23 cellular contexts compared by ENCODE assay signal in genomic region chr18:39325973-39326372, GRCh38.
DNase-seq lines count a peak whose midpoint lies in the region; ATAC-seq, FAIRE-seq and TF ChIP-seq lines count a peak whose summit lies in the region.
"Had no signal": no experiment of that assay in that cellular context is flagged by ENCODE, and none has a peak within 500 bp of the region (broad histone marks: within the 10 kb centered on the region; RNA-seq: fewer than 3 reads in every experiment).

No MANE protein-coding gene starts in this region.

- no peak overlapping the region for H3K18ac ChIP-seq in IMR-90 (ENCODE audit: low read depth, low read length)
- H3K18ac ChIP-seq in H1 (ENCODE audit: extremely low read depth, low read length) = no peak overlapping the region

- H3K4me1 ChIP-seq in A549 = no peaks in the 10 kb centered on the region
- no peaks in the 10 kb centered on the region for H3K4me1 ChIP-seq in IMR-90 (ENCODE audit: control insufficient read depth, insufficient read depth, low read length)
- no peaks in the 10 kb centered on the region; a peak in 1 of 7 replicates for H3K4me1 ChIP-seq in H1 (replicated peaks in 1 of 4; ENCODE audit: control insufficient read depth in 3 of 4, insufficient read depth in 4 of 4, low read length in 3 of 4)
- H3K4me1 ChIP-seq: BLaER1 treated with 17β-estradiol and CSF1 and Interleukin-3, amounts not matched to agents 10 nM and 100 nM; Caco-2 had no signal

- ATAC-seq in A549 (no peak), IMR-90 (ENCODE audit: low read depth) (no peak)
- ATAC-seq: CD8-positive, alpha-beta T cell; GM12878 had no signal

- H3K23me2 ChIP-seq in H1 (ENCODE audit: low read depth, low read length) = no peaks in the 10 kb centered on the region

- TF ChIP-seq RAD21 in A549 (conservative IDR thresholded peaks at IDR 0.05 in 1 of 2, IDR thresholded peaks at IDR 0.05 in 1 of 2) = no peak
- no peak for TF ChIP-seq RAD21 in IMR-90 (IDR thresholded peaks at IDR 0.05; ENCODE audit: low read length)
- no peak for TF ChIP-seq RAD21 in H1 (IDR thresholded peaks at IDR 0.05 in 1 of 2, conservative IDR thresholded peaks at IDR 0.05 in 1 of 2; ENCODE audit: low read depth in 2 of 2, low read length in 2 of 2)

- 89% methylated on average over 1 of the region's 1 CpG for whole genome bisulfite sequencing in A549 (ENCODE audit: missing lambda C conversion rate)
- no CpG with 5 or more reads among the region's 1 CpG for WGBS in IMR-90 (ENCODE audit: extremely low coverage in 2 of 2, insufficient read length in 1 of 2), 2 experiments
- 100% methylated on average over 1 of the region's 1 CpG; no CpG with 5 or more reads in 1 of the 2 experiments for WGBS in H1 (ENCODE audit: extremely low coverage in 1 of 2, insufficient coverage in 1 of 2, insufficient read length in 1 of 2, insufficient replicate concordance in 2 of 2, low coverage in 1 of 2, low lambda C conversion rate in 2 of 2, missing lambda C conversion rate in 1 of 2), 2 experiments

- H3K4me2 ChIP-seq in A549 (no peak overlapping the region), IMR-90 (ENCODE audit: low read depth, low read length) (no peak overlapping the region), H1 (ENCODE audit: insufficient read depth in 1 of 2, low read depth in 2 of 2, low read length in 2 of 2) (no peak overlapping the region)
- H3K4me2 ChIP-seq: BLaER1 treated with 17β-estradiol and CSF1 and Interleukin-3, amounts not matched to agents 10 nM and 100 nM had no signal

- H3K56ac ChIP-seq in IMR-90 (ENCODE audit: extremely low read depth, insufficient read depth, low read length) = no peak overlapping the region
- H3K56ac ChIP-seq in H1 (replicated peaks; ENCODE audit: insufficient read length, low read depth, low read length) = no peak overlapping the region

- H3K27me3 ChIP-seq in IMR-90 (ENCODE audit: control insufficient read depth, insufficient read depth, low read length) (no peaks in the 10 kb centered on the region), H1 (replicated peaks in 1 of 4; ENCODE audit: control insufficient read depth in 3 of 4, extremely low read depth in 1 of 4, insufficient read depth in 3 of 4, low read length in 3 of 4) (no peaks in the 10 kb centered on the region)
- H3K27me3 ChIP-seq: BLaER1 treated with 17β-estradiol and CSF1 and Interleukin-3, amounts not matched to agents 10 nM and 100 nM had no signal

- TF ChIP-seq POLR2A in A549 (IDR thresholded peaks at IDR 0.05; ENCODE audit: low read length) = no peak
- TF ChIP-seq POLR2A in IMR-90 (IDR thresholded peaks at IDR 0.05; ENCODE audit: low read depth, low read length) = no peak
- no peak for TF ChIP-seq POLR2A in H1 (IDR thresholded peaks at IDR 0.05; ENCODE audit: control extremely low read depth in 1 of 2, low read depth in 2 of 2, low read length in 2 of 2)

- no peaks in the 10 kb centered on the region for H3K36me3 ChIP-seq in IMR-90 (ENCODE audit: control insufficient read depth, insufficient read depth, low read length)
- H3K36me3 ChIP-seq in H1 (ENCODE audit: control insufficient read depth in 2 of 4, insufficient read depth in 4 of 4, low read length in 3 of 4) = no peaks in the 10 kb centered on the region
- H3K36me3 ChIP-seq: BLaER1 treated with 17β-estradiol and CSF1 and Interleukin-3, amounts not matched to agents 10 nM and 100 nM had no signal

- H4K20me1 ChIP-seq in IMR-90 (ENCODE audit: insufficient read depth, low read length) (no peaks in the 10 kb centered on the region), H1 (replicated peaks in 1 of 2; ENCODE audit: control insufficient read depth in 1 of 2, insufficient read depth in 2 of 2, low read length in 2 of 2) (no peaks in the 10 kb centered on the region)
- H4K20me1 ChIP-seq: BLaER1 treated with 17β-estradiol and CSF1 and Interleukin-3, amounts not matched to agents 10 nM and 100 nM had no signal

- H3K14ac ChIP-seq in IMR-90 (replicated peaks; ENCODE audit: low read depth, low read length) (no peak overlapping the region), H1 (ENCODE audit: insufficient read length) (no peak overlapping the region)

- no peak overlapping the region for H2BK12ac ChIP-seq in H1 (ENCODE audit: low read depth, low read length)

- H3K9me3 Mint-ChIP-seq in chondrocyte (ENCODE audit: low read depth) = no peaks in the 10 kb centered on the region
- H3K9me3 Mint-ChIP-seq: CD4-positive, alpha-beta T cell; CD8-positive, alpha-beta T cell had no signal

- no peaks in the 10 kb centered on the region for H3K9me1 ChIP-seq in IMR-90 (ENCODE audit: insufficient read depth, low read length)

- H3K27me3 Mint-ChIP-seq in chondrocyte (ENCODE audit: low read depth) = no peaks in the 10 kb centered on the region
- H3K27me3 Mint-ChIP-seq: B cell; CD4-positive, alpha-beta T cell had no signal

- TF ChIP-seq CTCF in A549 (IDR thresholded peaks at IDR 0.05) (no peak), IMR-90 (conservative IDR thresholded peaks at IDR 0.05; ENCODE audit: low read depth, low read length) (no peak), H1 (IDR thresholded peaks at IDR 0.05; ENCODE audit: control extremely low read depth in 1 of 3, insufficient read depth in 1 of 3, low read depth in 1 of 3, low read length in 3 of 3) (no peak), chondrocyte (IDR thresholded peaks at IDR 0.05) (no peak)

- no peak overlapping the region for H3K4me3 Mint-ChIP-seq in chondrocyte (ENCODE audit: unreplicated experiment)
- H3K4me3 Mint-ChIP-seq: B cell; CD4-positive, alpha-beta T cell; CD8-positive, alpha-beta T cell had no signal

- no peak overlapping the region for H2BK120ac ChIP-seq in IMR-90 (ENCODE audit: low read depth, low read length)
- H2BK120ac ChIP-seq in H1 (replicated peaks; ENCODE audit: low read depth, low read length) = no peak overlapping the region

- POLR2A ChIA-PET in A549 (lab: Yijun Ruan, JAX) (no interaction called here), IMR-90 (lab: Charles Lee; ENCODE audit: unreplicated experiment) (no interaction called here), H1 (lab: Charles Lee; ENCODE audit: partially characterized antibody) (no interaction called here)

- no peak for FAIRE-seq in A549 (lab: Jason Lieb, UNC)
- FAIRE-seq in H1 (lab: Jason Lieb, UNC) = no peak
- FAIRE-seq: A204.1, D721Med, GM12878, GM12892, GM18507 had no signal

- H2BK5ac ChIP-seq in IMR-90 (ENCODE audit: low read depth, low read length, poor library complexity, severe bottlenecking) (no peak overlapping the region), H1 (ENCODE audit: low read depth, low read length) (no peak overlapping the region)

- no peak overlapping the region for H3K27ac Mint-ChIP-seq in chondrocyte (ENCODE audit: unreplicated experiment)
- H3K27ac Mint-ChIP-seq: B cell; CD4-positive, alpha-beta T cell; CD8-positive, alpha-beta T cell had no signal

- H3K4ac ChIP-seq in IMR-90 (ENCODE audit: low read depth, low read length) (no peak overlapping the region), H1 (replicated peaks; ENCODE audit: insufficient read length, low read depth, low read length) (no peak overlapping the region)

- no peaks in the 10 kb centered on the region for H3K79me2 ChIP-seq in H1 (ENCODE audit: control insufficient read depth in 1 of 2, insufficient read depth in 2 of 2, low read length in 2 of 2)

- no TSS peak for BruUV-seq in IMR-90 (replicated peaks; lab: Mats Ljungman, UMichigan)

- H2BK20ac ChIP-seq in IMR-90 (ENCODE audit: low read depth, low read length) (no peak overlapping the region), H1 (ENCODE audit: low read length) (no peak overlapping the region)

- H3K23ac ChIP-seq in IMR-90 (ENCODE audit: low read depth, low read length) (no peak overlapping the region), H1 (ENCODE audit: insufficient read length) (no peak overlapping the region)

- TF ChIP-seq EP300 in A549 (IDR thresholded peaks at IDR 0.05) (no peak), H1 (IDR thresholded peaks at IDR 0.05; ENCODE audit: borderline replicate concordance in 1 of 2, low read depth in 2 of 2, low read length in 2 of 2) (no peak)

- H3K4me3 ChIP-seq in A549 (no peak overlapping the region), IMR-90 (ENCODE audit: insufficient read depth, low read depth, low read length) (no peak overlapping the region), H1 (ENCODE audit: extremely low read depth in 1 of 4, insufficient read depth in 2 of 4, low read depth in 3 of 4, low read length in 4 of 4) (no peak overlapping the region)
- H3K4me3 ChIP-seq: BLaER1 treated with 17β-estradiol and CSF1 and Interleukin-3, amounts not matched to agents 10 nM and 100 nM; GM12878 had no signal

- no peak overlapping the region for H4K5ac ChIP-seq in IMR-90 (ENCODE audit: low read depth, low read length)
- no peak overlapping the region for H4K5ac ChIP-seq in H1 (ENCODE audit: insufficient read length, low read depth, low read length)

- H3K79me1 ChIP-seq in IMR-90 (ENCODE audit: low read depth in 1 of 2, low read length in 2 of 2) (no peaks in the 10 kb centered on the region), H1 (ENCODE audit: low read depth, low read length) (no peaks in the 10 kb centered on the region)

- H3K27ac ChIP-seq in A549 (no peak overlapping the region), IMR-90 (ENCODE audit: insufficient read depth, low read length) (no peak overlapping the region), H1 (ENCODE audit: low read depth, low read length) (no peak overlapping the region)
- H3K27ac ChIP-seq: BLaER1 treated with 17β-estradiol and CSF1 and Interleukin-3, amounts not matched to agents 10 nM and 100 nM; C4-2B had no signal

- CTCF ChIA-PET in A549 (lab: Yijun Ruan, JAX) (no interaction called here), IMR-90 (lab: Yijun Ruan, JAX) (no interaction called here), H1 (lab: Charles Lee; ENCODE audit: partially characterized antibody) (interaction anchor here (0.6 kb wide), 1 partner anchor 314 kb away, joined by 3 read pairs; no protein-coding TSS in a partner anchor)

- H3K9me3 ChIP-seq in A549 (no peaks in the 10 kb centered on the region), IMR-90 (ENCODE audit: control insufficient read depth, insufficient read depth, low read length) (no peaks in the 10 kb centered on the region), H1 (ENCODE audit: insufficient read depth in 2 of 2, low read depth in 1 of 2, low read length in 1 of 2) (no peaks in the 10 kb centered on the region)
- H3K9me3 ChIP-seq: BLaER1 treated with 17β-estradiol and CSF1 and Interleukin-3, amounts not matched to agents 10 nM and 100 nM; Caco-2 had no signal

- no peak overlapping the region for H4K91ac ChIP-seq in IMR-90 (ENCODE audit: insufficient read depth, low read depth, low read length)
- H4K91ac ChIP-seq in H1 (replicated peaks; ENCODE audit: insufficient read length, low read length) = no peak overlapping the region

- H3K9ac ChIP-seq in IMR-90 (ENCODE audit: low read depth, low read length) (no peak overlapping the region), H1 (replicated peaks in 1 of 4; ENCODE audit: extremely low read depth in 1 of 4, low read depth in 3 of 4, low read length in 3 of 4) (no peak overlapping the region)
- H3K9ac ChIP-seq: BLaER1 treated with 17β-estradiol and CSF1 and Interleukin-3, amounts not matched to agents 10 nM and 100 nM had no signal

- in situ Hi-C loops in IMR-90 (cut with MboI; ENCODE audit: low sequenced_read_pairs) = no loop called here

- no peak overlapping the region for H4K8ac ChIP-seq in IMR-90 (ENCODE audit: low read depth in 2 of 2, low read length in 2 of 2)
- no peak overlapping the region for H4K8ac ChIP-seq in H1 (ENCODE audit: extremely low read depth, insufficient read depth, low read length)

- DNase-seq in A549 (ENCODE audit: low read depth in 1 of 2, low spot score in 1 of 2) (no peak), IMR-90 (no peak), H1 (ENCODE audit: low read depth in 1 of 2, low spot score in 2 of 2) (no peak), chondrocyte (ENCODE audit: low spot score) (no peak), DMS53 treated with DMSO at 0.1 percent for 48 hours (lab: John Stamatoyannopoulos, UW; ENCODE audit: unreplicated experiment) (no peak)
- DNase-seq: 8988T; AML-193; Caco-2; Calu3; CD4-positive, alpha-beta T cell; CD8-positive, alpha-beta T cell; DMS79; DND-41; EL; GDM1 had no signal

- H2AK5ac ChIP-seq in IMR-90 (ENCODE audit: low read depth, low read length) = no peak overlapping the region
- H2AK5ac ChIP-seq in H1 (ENCODE audit: low read depth, low read length) = no peak overlapping the region

- H3K36me3 Mint-ChIP-seq in chondrocyte (ENCODE audit: low read depth) = no peaks in the 10 kb centered on the region
- H3K36me3 Mint-ChIP-seq: CD8-positive, alpha-beta T cell had no signal

- H2AFZ ChIP-seq in IMR-90 (replicated peaks; ENCODE audit: low read length, poor library complexity) = no peak overlapping the region
- H2AFZ ChIP-seq in H1 (ENCODE audit: low read length) = no peak overlapping the region

- no peak overlapping the region for H2AK9ac ChIP-seq in IMR-90 (replicated peaks; ENCODE audit: low read depth, low read length, poor library complexity)

- H3K4me1 Mint-ChIP-seq in chondrocyte (ENCODE audit: low read depth) = no peaks in the 10 kb centered on the region
- H3K4me1 Mint-ChIP-seq: B cell had no signal

- dilution Hi-C loops in IMR-90 (cut with HindIII; ENCODE audit: low sequenced_read_pairs, unreplicated experiment) = no loop called here

- intact Hi-C loops in IMR-90 (cut with micrococcal nuclease) = no loop called here

- H2BK15ac ChIP-seq in IMR-90 (ENCODE audit: low read depth, low read length) = no peak overlapping the region
- H2BK15ac ChIP-seq in H1 (ENCODE audit: low read length) = no peak overlapping the region

Comparison
In these comparisons a context has a peak if more than half of its experiments do, and no peak if none do; other contexts are left out.
1. Of the 18 proteins assayed by ChIP-seq in both H1 and A549: peak only in H1: none; only in A549: none; in both: MAFK; in neither: 17.